1 cellular context compared by ENCODE assay signal in genomic region chr17:50059759-50060273, GRCh38.
TF ChIP-seq lines count a peak whose summit lies in the region.

No MANE protein-coding gene starts in this region.

TF ChIP-seq in GM23338, 12 proteins besides CTCF, POLR2A, EP300 and RAD21 (continued from another document):
- no peak for TF ChIP-seq ZNF462 (CRISPR knock-in tag; IDR thresholded peaks at IDR 0.05)
- TF ChIP-seq CREB1 (CRISPR knock-in tag; IDR thresholded peaks at IDR 0.05; ENCODE audit: low read depth), result no peak
- no peak for TF ChIP-seq POLR2AphosphoS5 (IDR thresholded peaks at IDR 0.05; ENCODE audit: low read depth)
- TF ChIP-seq JUNB (IDR thresholded peaks at IDR 0.05; ENCODE audit: unreplicated experiment), result no peak
- no peak for TF ChIP-seq NANOG (IDR thresholded peaks at IDR 0.05; ENCODE audit: borderline replicate concordance)
- TF ChIP-seq ZNF114 (CRISPR knock-in tag; IDR thresholded peaks at IDR 0.05), result no peak
